Comparison of ENCODE assay signal across 8 cellular contexts in the genomic region with DNA sequence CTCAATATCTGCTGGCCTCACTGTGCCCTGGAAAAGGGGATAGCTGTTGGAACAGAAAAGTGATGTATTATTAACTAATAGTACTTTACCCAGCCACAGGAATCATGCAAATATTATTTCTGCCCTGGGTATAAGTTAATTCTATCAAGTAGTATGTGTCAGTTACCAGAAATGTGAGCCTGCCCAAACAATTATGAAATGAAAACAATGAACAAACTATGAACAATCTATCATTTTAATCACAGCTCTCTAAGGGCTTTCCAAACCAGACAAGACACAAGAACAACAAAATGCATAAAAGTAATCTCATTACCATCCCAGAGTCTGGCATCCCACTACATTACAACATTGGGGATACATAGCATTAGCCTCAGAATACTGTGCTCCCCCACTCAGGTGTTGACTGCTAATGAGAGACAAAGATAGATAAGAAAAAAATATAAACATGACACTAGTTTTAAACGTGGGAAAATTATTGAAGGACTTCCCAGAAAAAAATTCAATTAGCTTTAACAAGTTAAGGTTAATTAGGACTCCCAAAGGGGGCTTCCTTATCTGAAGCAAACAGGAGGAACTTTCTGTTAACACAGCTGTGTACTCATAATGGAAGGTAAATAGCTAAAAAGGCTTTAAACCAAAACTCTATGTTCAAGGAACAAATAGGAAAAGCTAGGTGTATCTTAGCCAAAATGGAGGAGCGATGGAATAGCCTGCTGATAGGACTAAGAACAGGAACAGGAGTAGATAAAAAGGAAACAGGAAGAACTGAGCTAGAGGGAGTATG. TPM values are rescaled to one million over a fixed set of nuclear protein-coding genes. Genes with fewer than 3 reads are reported as not detected.
A peak's percentile ranks its signal among the peaks of the same experiment; 100 is the strongest.
DNase-seq lines count a peak whose midpoint lies in the region; ATAC-seq and TF ChIP-seq lines count a peak whose summit lies in the region.

No MANE protein-coding gene starts in this region.

- H3K4me3 ChIP-seq in left ventricle myocardium inferior = no peak overlapping the region

- H3K9me3 ChIP-seq in left ventricle myocardium inferior (replicated peaks) = no peaks in the 10 kb centered on the region

- H3K27me3 ChIP-seq in left ventricle myocardium inferior (ENCODE audit: low read depth) = no peaks in the 10 kb centered on the region

- peaks cover 35% of the 10 kb centered on the region for H3K36me3 Mint-ChIP-seq in activated CD4-positive, alpha-beta memory T cell treated with anti-CD3 and anti-CD28 coated beads, Interleukin-2, amount 10 ng/mL, durations not matched to agents 7 days and 5 days (ENCODE audit: low read depth)
- H3K36me3 Mint-ChIP-seq in glutamatergic neuron (ENCODE audit: unreplicated experiment) = no peaks in the 10 kb centered on the region

- intact Hi-C loops in left ventricle myocardium inferior (cut with micrococcal nuclease) (no loop called here), cardiac septum (cut with DNase I) (loop anchor here (5.0 kb wide), 1 partner anchor 93 kb away; no protein-coding TSS in a partner anchor)

- H3K4me1 ChIP-seq in left ventricle myocardium inferior = peaks cover 73% of the 10 kb centered on the region

- H3K9me3 Mint-ChIP-seq in activated CD4-positive, alpha-beta memory T cell treated with anti-CD3 and anti-CD28 coated beads, Interleukin-2, amount 10 ng/mL, durations not matched to agents 7 days and 5 days = no peaks in the 10 kb centered on the region
- H3K9me3 Mint-ChIP-seq in glutamatergic neuron (ENCODE audit: unreplicated experiment) = peaks cover 9% of the 10 kb centered on the region

- peak overlapping the region; percentile 96 for H3K27ac ChIP-seq in left ventricle myocardium inferior (replicated peaks)

- peaks cover 13% of the 10 kb centered on the region for H3K36me3 ChIP-seq in left ventricle myocardium inferior

- no peak for ATAC-seq in GM21576 (IDR thresholded peaks at IDR 0.05; ENCODE audit: unreplicated experiment)

- no peak overlapping the region for H3K27ac Mint-ChIP-seq in activated CD4-positive, alpha-beta memory T cell treated with anti-CD3 and anti-CD28 coated beads, Interleukin-2, amount 10 ng/mL, durations not matched to agents 7 days and 5 days
- no peak overlapping the region for H3K27ac Mint-ChIP-seq in glutamatergic neuron (ENCODE audit: unreplicated experiment)

- peaks cover 35% of the 10 kb centered on the region for H3K4me1 Mint-ChIP-seq in activated CD4-positive, alpha-beta memory T cell treated with anti-CD3 and anti-CD28 coated beads, Interleukin-2, amount 10 ng/mL, durations not matched to agents 7 days and 5 days
- peaks cover 15% of the 10 kb centered on the region for H3K4me1 Mint-ChIP-seq in glutamatergic neuron (ENCODE audit: low read depth, unreplicated experiment)

- POLR2A ChIA-PET in activated CD4-positive, alpha-beta memory T cell treated with anti-CD3 and anti-CD28 coated beads, Interleukin-2, amount 10 ng/mL, durations not matched to agents 7 days and 5 days (lab: Charles Lee) = interaction anchor here (2.2 kb wide), 1 partner anchor 10 kb away, joined by 5 read pairs; no protein-coding TSS in a partner anchor

- peak overlapping the region; percentile 51 for H3K4me3 Mint-ChIP-seq in activated CD4-positive, alpha-beta memory T cell treated with anti-CD3 and anti-CD28 coated beads, Interleukin-2, amount 10 ng/mL, durations not matched to agents 7 days and 5 days
- H3K4me3 Mint-ChIP-seq in glutamatergic neuron (ENCODE audit: unreplicated experiment) = peak overlapping the region; percentile 65

- CTCF ChIA-PET in activated CD4-positive, alpha-beta memory T cell treated with anti-CD3 and anti-CD28 coated beads, Interleukin-2, amount 10 ng/mL, durations not matched to agents 7 days and 5 days (lab: Charles Lee) = interaction anchor here (4.1 kb wide), 1 partner anchor 20 kb away, joined by 28 read pairs; no protein-coding TSS in a partner anchor

- no peak for TF ChIP-seq CTCF in left ventricle myocardium inferior (IDR thresholded peaks at IDR 0.05; ENCODE audit: borderline replicate concordance)
- TF ChIP-seq CTCF in glutamatergic neuron (IDR thresholded peaks at IDR 0.05; ENCODE audit: partially characterized antibody, unreplicated experiment) = no peak

- H3K27me3 Mint-ChIP-seq in activated CD4-positive, alpha-beta memory T cell treated with anti-CD3 and anti-CD28 coated beads, Interleukin-2, amount 10 ng/mL, durations not matched to agents 7 days and 5 days = peaks cover 4% of the 10 kb centered on the region
- peaks cover 12% of the 10 kb centered on the region for H3K27me3 Mint-ChIP-seq in glutamatergic neuron (ENCODE audit: unreplicated experiment)

- DNase-seq in left ventricle myocardium inferior (no peak), cardiac septum (ENCODE audit: low spot score) (no peak), glutamatergic neuron (no peak), amniotic stem cell (lab: John Stamatoyannopoulos, UW) (no peak), DMS114 treated with DMSO at 0.1 percent for 48 hours (lab: John Stamatoyannopoulos, UW; ENCODE audit: unreplicated experiment) (no peak), SKM-1 (lab: John Stamatoyannopoulos, UW; ENCODE audit: unreplicated experiment) (no peak)
- DNase-seq in activated CD4-positive, alpha-beta memory T cell treated with anti-CD3 and anti-CD28 coated beads, Interleukin-2, amount 10 ng/mL, durations not matched to agents 7 days and 5 days = no peak

RNA-seq across cellular contexts. Expression of a gene that starts 3.3 kb away (rescaled TPM):
- total RNA-seq in left ventricle myocardium inferior (57.8 TPM), cardiac septum (52.5 TPM), glutamatergic neuron (ENCODE audit: unreplicated experiment) (56.6 TPM)
- total RNA-seq in activated CD4-positive, alpha-beta memory T cell treated with anti-CD3 and anti-CD28 coated beads, Interleukin-2, amount 10 ng/mL, durations not matched to agents 7 days and 5 days = 10 to 100 TPM; 45.7 to 50.3 TPM

RNA-seq across cellular contexts. Expression of a gene that starts 41.6 kb away (rescaled TPM):
- total RNA-seq in left ventricle myocardium inferior = 16.5 TPM
- total RNA-seq in cardiac septum = 18.2 TPM
- 1 to 10 TPM; 5.3 to 5.7 TPM for total RNA-seq in activated CD4-positive, alpha-beta memory T cell treated with anti-CD3 and anti-CD28 coated beads, Interleukin-2, amount 10 ng/mL, durations not matched to agents 7 days and 5 days
- total RNA-seq in glutamatergic neuron (ENCODE audit: unreplicated experiment) = 31.2 TPM
